ENCODE assay signal across 36 cellular contexts in the genomic region with DNA sequence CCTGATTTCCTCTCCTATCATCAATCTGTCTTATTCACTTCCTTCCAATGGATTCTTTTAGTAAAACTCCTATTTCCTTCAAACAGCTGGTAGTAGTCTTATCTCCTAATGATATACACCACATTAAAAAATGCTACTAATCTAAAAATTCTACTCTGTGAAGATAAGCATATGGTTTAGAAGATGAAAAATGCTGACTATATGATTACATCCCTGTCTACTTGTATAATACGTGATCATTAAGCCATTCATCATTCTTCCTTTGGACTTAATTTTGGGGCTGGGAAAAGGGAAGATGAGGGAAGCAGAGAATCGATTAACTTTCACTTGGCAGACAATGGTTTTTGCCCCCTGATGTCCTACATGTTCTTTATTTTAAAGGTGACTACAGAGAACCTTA.
"Had no signal": no experiment of that assay in that cellular context is flagged by ENCODE, and none has a peak within 500 bp of the region (broad histone marks: within the 10 kb centered on the region; RNA-seq: fewer than 3 reads in every experiment).

No MANE protein-coding gene starts in this region.

- FAIRE-seq: astrocyte, TTC549 had no signal

- H3K36me3 Mint-ChIP-seq: activated CD4-positive, alpha-beta memory T cell treated with anti-CD3 and anti-CD28 coated beads for 36 hours; activated naive CD4-positive, alpha-beta T cell treated with anti-CD3 and anti-CD28 coated beads, Interleukin-2, amount 50 U/mL, for 72 hours; activated naive CD8-positive, alpha-beta T cell treated with anti-CD3 and anti-CD28 coated beads for 36 hours had no signal

- H3K4me1 Mint-ChIP-seq: activated B cell treated with CpG ODN at 0.5 μM for 24 hours; activated CD4-positive, alpha-beta T cell treated with anti-CD3 and anti-CD28 coated beads, Interleukin-2, amount 10 ng/mL, durations not matched to agents 24 days and 14 days; activated naive CD8-positive, alpha-beta T cell treated with anti-CD3 and anti-CD28 coated beads for 36 hours; activated T-helper 17 cell treated with anti-CD3 and anti-CD28 coated beads, Interleukin-2, amount 50 U/mL, for 72 hours had no signal

- H3K27me3 ChIP-seq: adrenal gland, body of pancreas, brain microvascular endothelial cell, breast epithelium had no signal

- H3K9me3 ChIP-seq: adrenal gland, body of pancreas, breast epithelium had no signal

- H3K36me3 ChIP-seq: adrenal gland, brain microvascular endothelial cell, breast epithelium had no signal

- H3K27ac ChIP-seq: adrenal gland, body of pancreas, brain microvascular endothelial cell, breast epithelium, VCaP had no signal

- ATAC-seq: activated CD8-positive, alpha-beta T cell treated with anti-CD3 and anti-CD28 coated beads for 36 hours; activated naive CD4-positive, alpha-beta T cell treated with anti-CD3 and anti-CD28 coated beads, Interleukin-2, amount 50 U/mL, for 72 hours; activated T-cell treated with anti-CD3 and anti-CD28 coated beads, Interleukin-2, amount 50 U/mL, for 4 hours; activated T-cell treated with anti-CD3 and anti-CD28 coated beads, Interleukin-2, amount 50 U/mL, for 72 hours; activated T-helper 17 cell treated with anti-CD3 and anti-CD28 coated beads, Interleukin-2, amount 50 U/mL, for 72 hours; body of pancreas had no signal

- H3K9me3 Mint-ChIP-seq: activated B cell treated with CpG ODN at 0.5 μM for 24 hours; activated CD4-positive, alpha-beta memory T cell treated with anti-CD3 and anti-CD28 coated beads for 36 hours; activated CD4-positive, alpha-beta T cell treated with anti-CD3 and anti-CD28 coated beads, Interleukin-2, amount 10 ng/mL, durations not matched to agents 24 days and 14 days; activated CD8-positive, alpha-beta T cell treated with anti-CD3 and anti-CD28 coated beads for 36 hours; activated naive CD8-positive, alpha-beta T cell treated with anti-CD3 and anti-CD28 coated beads for 36 hours; activated T-cell treated with anti-CD3 and anti-CD28 coated beads, Interleukin-2, amount 50 U/mL, for 72 hours; activated T-helper 1 cell treated with anti-CD3 and anti-CD28 coated beads, Interleukin-12 subunit alpha, Interleukin-12 subunit beta, Interleukin-2, Interleukin-4 antibody, amounts not matched to agents 30 ng/mL and 10 ng/mL and 1 ng/mL, durations not matched to agents 14 hours and 24 hours and 36 hours; T-helper 1 cell treated with Interleukin-12 subunit alpha and Interleukin-12 subunit beta and Interleukin-4 antibody, amounts not matched to agents 30 μg/mL and 1 μg/mL, for 36 hours; T-helper 2 cell treated with Interferon-gamma antibody and Interleukin-4, amounts not matched to agents 5 μg/mL and 100 μg/mL, for 36 hours had no signal

- H3K27me3 Mint-ChIP-seq: activated B cell treated with CpG ODN at 0.5 μM for 24 hours; activated CD4-positive, alpha-beta memory T cell treated with anti-CD3 and anti-CD28 coated beads for 36 hours; activated CD4-positive, alpha-beta T cell treated with anti-CD3 and anti-CD28 coated beads, Interleukin-2, amount 10 ng/mL, durations not matched to agents 24 days and 14 days; activated CD8-positive, alpha-beta T cell treated with anti-CD3 and anti-CD28 coated beads for 36 hours; activated naive CD8-positive, alpha-beta T cell treated with anti-CD3 and anti-CD28 coated beads for 36 hours; activated T-helper 17 cell treated with anti-CD3 and anti-CD28 coated beads, Interleukin-2, amount 50 U/mL, for 72 hours had no signal

- H3K4me1 ChIP-seq: adrenal gland, body of pancreas, breast epithelium had no signal

- H3K4me3 Mint-ChIP-seq: activated B cell treated with CpG ODN at 0.5 μM for 24 hours; activated CD4-positive, alpha-beta memory T cell treated with anti-CD3 and anti-CD28 coated beads for 36 hours; activated CD4-positive, alpha-beta T cell treated with anti-CD3 and anti-CD28 coated beads, Interleukin-2, amount 10 ng/mL, durations not matched to agents 24 days and 14 days; activated CD8-positive, alpha-beta T cell treated with anti-CD3 and anti-CD28 coated beads for 36 hours; activated naive CD4-positive, alpha-beta T cell treated with anti-CD3 and anti-CD28 coated beads for 36 hours; activated naive CD8-positive, alpha-beta T cell treated with anti-CD3 and anti-CD28 coated beads for 36 hours; activated T-cell treated with anti-CD3 and anti-CD28 coated beads, Interleukin-2, amount 50 U/mL, for 4 hours; activated T-cell treated with anti-CD3 and anti-CD28 coated beads, Interleukin-2, amount 50 U/mL, for 72 hours; activated T-helper 1 cell treated with anti-CD3 and anti-CD28 coated beads, Interleukin-12 subunit alpha, Interleukin-12 subunit beta, Interleukin-2, Interleukin-4 antibody, amounts not matched to agents 30 ng/mL and 10 ng/mL and 1 ng/mL, durations not matched to agents 14 hours and 24 hours and 36 hours; activated T-helper 17 cell treated with anti-CD3 and anti-CD28 coated beads, Interleukin-2, amount 50 U/mL, for 72 hours; T-helper 1 cell treated with Interleukin-12 subunit alpha and Interleukin-12 subunit beta and Interleukin-4 antibody, amounts not matched to agents 30 μg/mL and 1 μg/mL, for 36 hours; T-helper 2 cell treated with Interferon-gamma antibody and Interleukin-4, amounts not matched to agents 5 μg/mL and 100 μg/mL, for 36 hours had no signal

- H3K4me3 ChIP-seq: adrenal gland, body of pancreas, breast epithelium had no signal

- H3K27ac Mint-ChIP-seq: activated B cell treated with CpG ODN at 0.5 μM for 24 hours; activated CD4-positive, alpha-beta memory T cell treated with anti-CD3 and anti-CD28 coated beads for 36 hours; activated CD4-positive, alpha-beta T cell treated with anti-CD3 and anti-CD28 coated beads, Interleukin-2, amount 10 ng/mL, durations not matched to agents 24 days and 14 days; activated CD8-positive, alpha-beta T cell treated with anti-CD3 and anti-CD28 coated beads for 36 hours; activated naive CD4-positive, alpha-beta T cell treated with anti-CD3 and anti-CD28 coated beads for 36 hours; activated naive CD4-positive, alpha-beta T cell treated with anti-CD3 and anti-CD28 coated beads, Interleukin-2, amount 50 U/mL, for 72 hours; activated naive CD8-positive, alpha-beta T cell treated with anti-CD3 and anti-CD28 coated beads for 36 hours; activated T-cell treated with anti-CD3 and anti-CD28 coated beads, Interleukin-2, amount 50 U/mL, for 72 hours; activated T-helper 1 cell treated with anti-CD3 and anti-CD28 coated beads, Interleukin-12 subunit alpha, Interleukin-12 subunit beta, Interleukin-2, Interleukin-4 antibody, amounts not matched to agents 30 ng/mL and 10 ng/mL and 1 ng/mL, durations not matched to agents 14 hours and 24 hours and 36 hours; activated T-helper 17 cell treated with anti-CD3 and anti-CD28 coated beads, Interleukin-2, amount 50 U/mL, for 72 hours; T-helper 1 cell treated with Interleukin-12 subunit alpha and Interleukin-12 subunit beta and Interleukin-4 antibody, amounts not matched to agents 30 μg/mL and 1 μg/mL, for 36 hours; T-helper 2 cell treated with Interferon-gamma antibody and Interleukin-4, amounts not matched to agents 5 μg/mL and 100 μg/mL, for 36 hours had no signal

- DNase-seq: activated B cell treated with CpG ODN at 0.5 μM for 24 hours; activated CD4-positive, alpha-beta memory T cell treated with anti-CD3 and anti-CD28 coated beads for 36 hours; activated CD4-positive, alpha-beta T cell treated with anti-CD3 and anti-CD28 coated beads for 4 hours; activated CD4-positive, alpha-beta T cell treated with anti-CD3 and anti-CD28 coated beads, Interleukin-2, amount 10 ng/mL, durations not matched to agents 24 days and 14 days; activated CD4-positive, alpha-beta T cell treated with anti-CD3 and anti-CD28 coated beads, Interleukin-2, amount 50 U/mL, for 1 hour; activated CD4-positive, alpha-beta T cell treated with anti-CD3 and anti-CD28 coated beads, Interleukin-2, amount 50 U/mL, for 4 hours; activated CD4-positive, CD25-positive, alpha-beta regulatory T cell treated with anti-CD3 and anti-CD28 coated beads, Interleukin-2, amount 50 U/mL, for 72 hours; activated CD8-positive, alpha-beta memory T cell treated with anti-CD3 and anti-CD28 coated beads, Interleukin-2, amount 50 U/mL, for 4 hours; activated CD8-positive, alpha-beta T cell treated with anti-CD3 and anti-CD28 coated beads for 36 hours; activated effector memory CD4-positive, alpha-beta T cell treated with anti-CD3 and anti-CD28 coated beads, Interleukin-2, amount 50 U/mL, for 16 hours; activated gamma-delta T cell treated with Interleukin-2 at 50 U/mL for 16 hours; activated naive CD4-positive, alpha-beta T cell; activated naive CD4-positive, alpha-beta T cell treated with anti-CD3 and anti-CD28 coated beads for 36 hours; activated naive CD4-positive, alpha-beta T cell treated with anti-CD3 and anti-CD28 coated beads, Interleukin-2, amount 50 U/mL, for 16 hours; activated naive CD8-positive, alpha-beta T cell treated with anti-CD3 and anti-CD28 coated beads for 36 hours; activated T-cell treated with anti-CD3 and anti-CD28 coated beads for 4 hours; activated T-cell treated with anti-CD3 and anti-CD28 coated beads, Interleukin-2, amount 50 U/mL, for 1 hour; activated T-cell treated with anti-CD3 and anti-CD28 coated beads, Interleukin-2, amount 50 U/mL, for 4 hours; activated T-cell treated with anti-CD3 and anti-CD28 coated beads, Interleukin-2, amount 50 U/mL, for 72 hours; adrenal gland; amniotic stem cell; aorta; body of pancreas; brain microvascular endothelial cell; central memory CD4-positive, alpha-beta T cell; T-helper 2 cell; T-helper 9 cell had no signal
